In the genomic region with DNA sequence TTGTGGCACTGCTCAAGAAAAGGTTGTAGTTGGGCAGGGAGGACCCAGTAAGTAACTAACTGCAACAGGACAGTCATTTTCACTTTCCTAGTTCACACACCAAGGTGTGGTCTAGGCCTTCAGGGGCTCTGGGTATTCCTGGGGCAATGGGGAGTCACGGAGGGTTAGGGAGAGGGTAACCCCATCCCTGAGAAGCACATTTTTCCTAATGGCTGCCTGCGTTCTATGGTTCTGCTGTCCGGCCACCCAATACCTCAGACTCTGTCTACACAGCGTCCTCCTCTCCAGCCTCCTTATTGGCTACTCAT, we compare ENCODE assay signal across 8 cellular contexts. TPM values are rescaled to one million over a fixed set of nuclear protein-coding genes. Genes with fewer than 3 reads are reported as not detected.
A peak's percentile ranks its signal among the peaks of the same experiment; 100 is the strongest.
DNase-seq lines count a peak whose midpoint lies in the region; ATAC-seq and TF ChIP-seq lines count a peak whose summit lies in the region.

No MANE protein-coding gene starts in this region.

- H3K9me3 ChIP-seq in CD4-positive, alpha-beta T cell (ENCODE audit: control insufficient read depth, low read length): no peaks in the 10 kb centered on the region
- H3K9me3 ChIP-seq in OCI-LY7 (ENCODE audit: low read length): no peaks in the 10 kb centered on the region
- no peaks in the 10 kb centered on the region for H3K9me3 ChIP-seq in endodermal cell (ENCODE audit: control insufficient read depth, low read length)
- H3K9me3 ChIP-seq in neutrophil: no peaks in the 10 kb centered on the region

- no peaks in the 10 kb centered on the region for H3K9me3 Mint-ChIP-seq in CD4-positive, alpha-beta T cell
- H3K9me3 Mint-ChIP-seq in endodermal cell: peaks cover 72% of the 10 kb centered on the region

- no peak for TF ChIP-seq CTCF in CD4-positive, alpha-beta T cell (IDR thresholded peaks at IDR 0.05)
- no peak for TF ChIP-seq CTCF in OCI-LY7 (conservative IDR thresholded peaks at IDR 0.05; ENCODE audit: low read length)
- TF ChIP-seq CTCF in endodermal cell (conservative IDR thresholded peaks at IDR 0.05): no peak
- TF ChIP-seq CTCF in neutrophil (IDR thresholded peaks at IDR 0.05): no peak
- TF ChIP-seq CTCF in GM13976 (IDR thresholded peaks at IDR 0.05; ENCODE audit: borderline replicate concordance, control extremely low read depth, extremely low read depth, insufficient read depth, missing control alignments): no peak

- H3K9ac ChIP-seq in endodermal cell (ENCODE audit: extremely low read depth, low read length, poor library complexity, severe bottlenecking): peak overlapping the region; percentile 17

- H3K36me3 Mint-ChIP-seq in CD4-positive, alpha-beta T cell (ENCODE audit: low read depth): no peaks in the 10 kb centered on the region
- H3K36me3 Mint-ChIP-seq in endodermal cell (ENCODE audit: low read depth): peaks cover 7% of the 10 kb centered on the region

- H3K27me3 Mint-ChIP-seq in CD4-positive, alpha-beta T cell: no peaks in the 10 kb centered on the region
- no peaks in the 10 kb centered on the region for H3K27me3 Mint-ChIP-seq in endodermal cell (ENCODE audit: insufficient read depth)

- CTCF ChIA-PET in CD4-positive, alpha-beta T cell (lab: Charles Lee): interaction anchor here (1.0 kb wide), 2 partner anchors 76 to 113 kb away, joined by 3 to 5 read pairs; no protein-coding TSS in a partner anchor
- CTCF ChIA-PET in OCI-LY7 (lab: Charles Lee; ENCODE audit: unreplicated experiment): interaction anchor here (0.7 kb wide), 1 partner anchor 654 kb away, joined by 3 read pairs; a partner anchor contains a TSS

- H3K9me2 ChIP-seq in OCI-LY7 (ENCODE audit: insufficient read depth, low read length): no peaks in the 10 kb centered on the region

- H3K4me3 ChIP-seq in OCI-LY7 (ENCODE audit: low read depth, low read length, poor library complexity, severe bottlenecking) (peak overlapping the region; percentile 91), endodermal cell (ENCODE audit: low read length) (peak overlapping the region; percentile 85), neutrophil (ENCODE audit: low read depth in 1 of 2, low read length in 1 of 2) (peak overlapping the region; percentile 68 to 76)

- peak overlapping the region; percentile 77; the same call in 1 of the 2 replicates for H2AFZ ChIP-seq in OCI-LY7 (ENCODE audit: low read length)

- H3K36me3 ChIP-seq in OCI-LY7 (ENCODE audit: insufficient read depth, low read length) (peaks cover 7% of the 10 kb centered on the region; the same call in 1 of the 2 replicates), endodermal cell (ENCODE audit: control insufficient read depth, insufficient read depth, low read length) (no peaks in the 10 kb centered on the region), neutrophil (no peaks in the 10 kb centered on the region)

- in situ Hi-C loops in GM13976 (cut with MboI; ENCODE audit: low sequenced_read_pairs, unreplicated experiment): no loop called here

- DNase-seq in CD4-positive, alpha-beta T cell: no peak
- DNase-seq in OCI-LY7 (ENCODE audit: low spot score) (no peak), endodermal cell (no peak), NAMALWA (ENCODE audit: low spot score) (no peak), GM13976 (ENCODE audit: low spot score) (no peak), OCI-M1 (lab: John Stamatoyannopoulos, UW) (no peak)

- ATAC-seq in CD4-positive, alpha-beta T cell (ENCODE audit: poor library complexity): no peak
- no peak for ATAC-seq in HG03039 (IDR thresholded peaks at IDR 0.05; ENCODE audit: unreplicated experiment)

- peak overlapping the region; percentile 99 for H3K27ac Mint-ChIP-seq in CD4-positive, alpha-beta T cell
- H3K27ac Mint-ChIP-seq in endodermal cell: peak overlapping the region; percentile 92

- BruUV-seq in OCI-LY7 (replicated peaks; lab: Mats Ljungman, UMichigan): TSS peak; percentile 96

- 3% methylated on average over 3 of the region's 4 CpGs; no CpG with 5 or more reads in 1 of the 2 experiments for WGBS in endodermal cell (ENCODE audit: insufficient coverage in 1 of 2, insufficient read length in 1 of 2), 2 experiments

- no peaks in the 10 kb centered on the region for H4K20me1 ChIP-seq in OCI-LY7 (ENCODE audit: insufficient read depth, low read length)

- peak overlapping the region; percentile 91 for H3K4me3 Mint-ChIP-seq in CD4-positive, alpha-beta T cell
- peak overlapping the region; percentile 77 for H3K4me3 Mint-ChIP-seq in endodermal cell

- peaks cover 32% of the 10 kb centered on the region for H3K4me1 ChIP-seq in OCI-LY7 (ENCODE audit: insufficient read depth, low read length, poor library complexity, severe bottlenecking)
- peaks cover 2% of the 10 kb centered on the region for H3K4me1 ChIP-seq in endodermal cell (ENCODE audit: control insufficient read depth, insufficient read depth, low read length)
- peaks cover 18 to 36% of the 10 kb centered on the region in 2 experiments for H3K4me1 ChIP-seq in neutrophil (ENCODE audit: control insufficient read depth in 1 of 2, insufficient read depth in 1 of 2, low read depth in 1 of 2, low read length in 1 of 2)

- intact Hi-C loops in CD4-positive, alpha-beta T cell (cut with DNase I, micrococcal nuclease): loop anchor here (1.0 to 5.0 kb wide), 3 partner anchors 36 to 77 kb away; a partner anchor contains a TSS
- intact Hi-C loops in OCI-LY7 (cut with micrococcal nuclease; ENCODE audit: unreplicated experiment): loop anchor here (5.0 to 10.0 kb wide), 2 partner anchors 76 to 144 kb away; a partner anchor contains a TSS

- peaks cover 47% of the 10 kb centered on the region for H3K4me1 Mint-ChIP-seq in CD4-positive, alpha-beta T cell (ENCODE audit: low read depth)
- peaks cover 3% of the 10 kb centered on the region for H3K4me1 Mint-ChIP-seq in endodermal cell

- no peaks in the 10 kb centered on the region for H3K27me3 ChIP-seq in CD4-positive, alpha-beta T cell (ENCODE audit: control insufficient read depth, insufficient read depth, low read length)
- H3K27me3 ChIP-seq in endodermal cell (ENCODE audit: control insufficient read depth, insufficient read depth, low read length, poor library complexity, severe bottlenecking) (no peaks in the 10 kb centered on the region), neutrophil (no peaks in the 10 kb centered on the region)

- peak overlapping the region; percentile 73 for H3K4me2 ChIP-seq in OCI-LY7 (ENCODE audit: low read length)

- H3K27ac ChIP-seq in CD4-positive, alpha-beta T cell (ENCODE audit: low read depth, low read length): peak overlapping the region; percentile 96
- H3K27ac ChIP-seq in OCI-LY7 (ENCODE audit: low read depth, low read length, poor library complexity, severe bottlenecking) (peak overlapping the region; percentile 50), endodermal cell (ENCODE audit: low read depth, low read length) (peak overlapping the region; percentile 15), neutrophil (peak overlapping the region; percentile 96)

- peaks cover 27% of the 10 kb centered on the region for H3K79me2 ChIP-seq in OCI-LY7 (ENCODE audit: insufficient read depth, low read depth, low read length)

- POLR2A ChIA-PET in CD4-positive, alpha-beta T cell (lab: Charles Lee): interaction anchor here (0.6 to 3.2 kb wide), 15 partner anchors 11 to 729 kb away, joined by 3 to 37 read pairs (median 6); a partner anchor contains a TSS
- POLR2A ChIA-PET in OCI-LY7 (lab: Charles Lee): interaction anchor here (0.5 to 1.4 kb wide), 10 partner anchors 12 to 727 kb away, joined by 3 to 11 read pairs (median 4); a partner anchor contains a TSS

RNA-seq across cellular contexts. Expression of a gene that starts 0.9 kb away (rescaled TPM):
- total RNA-seq in CD4-positive, alpha-beta T cell: 1 to 10 TPM; 8.5 to 9.1 TPM
- total RNA-seq in OCI-LY7 (2014; rRNA removed; shearing (Covaris generic)): 5.1 and 11.8 TPM in 2 replicates
- total RNA-seq in OCI-LY7 (2022) (5.3 and 5.5 TPM in 2 replicates), endodermal cell (10 to 100 TPM in 1 of 2 donors, 1 to 10 TPM in 1; 6.9 to 16.6 TPM)
- polyA plus RNA-seq in endodermal cell (2013, experiment 1 of 2): 8.7 TPM
- 12.0 TPM for polyA plus RNA-seq in endodermal cell (2013, experiment 2 of 2)

RNA-seq across cellular contexts. Expression of a gene that starts 4.1 kb away (rescaled TPM):
- total RNA-seq in CD4-positive, alpha-beta T cell: 1 to 10 TPM; 3.7 TPM
- total RNA-seq in OCI-LY7 (2014; rRNA removed; shearing (Covaris generic)): 0.06 TPM in 1 of 2 replicates, not detected in the other
- total RNA-seq in OCI-LY7 (2022) (0.57 and 0.59 TPM in 2 replicates), endodermal cell (under 1 TPM; 0.53 to 0.77 TPM)
- polyA plus RNA-seq in endodermal cell (2013, experiment 1 of 2): 0.25 TPM
- 0.21 TPM for polyA plus RNA-seq in endodermal cell (2013, experiment 2 of 2)

RNA-seq across cellular contexts. Expression of a gene that starts 33.4 kb away (rescaled TPM):
- 10 to 100 TPM; 12.7 to 15.8 TPM for total RNA-seq in CD4-positive, alpha-beta T cell
- total RNA-seq in OCI-LY7 (2014; rRNA removed; shearing (Covaris generic)): not detected in 2 replicates
- total RNA-seq in OCI-LY7 (2022) (10.8 and 13.7 TPM in 2 replicates), endodermal cell (10 to 100 TPM; 14.0 to 15.5 TPM)
- polyA plus RNA-seq in endodermal cell (2013, experiment 1 of 2): 16.2 TPM
- 15.3 TPM for polyA plus RNA-seq in endodermal cell (2013, experiment 2 of 2)

RNA-seq across cellular contexts. Expression of a gene that starts 34.8 kb away (rescaled TPM):
- not detected for total RNA-seq in CD4-positive, alpha-beta T cell
- total RNA-seq in OCI-LY7 (2014; rRNA removed; shearing (Covaris generic)): not detected in 2 replicates
- total RNA-seq in OCI-LY7 (2022) (not detected in 2 replicates), endodermal cell (not detected)
- not detected for polyA plus RNA-seq in endodermal cell (2013, experiment 1 of 2)
- not detected for polyA plus RNA-seq in endodermal cell (2013, experiment 2 of 2)

RNA-seq across cellular contexts. Expression of a gene that starts 35.5 kb away (rescaled TPM):
- total RNA-seq in CD4-positive, alpha-beta T cell: 1 to 10 TPM; 1.1 to 1.2 TPM
- not detected in 2 replicates for total RNA-seq in OCI-LY7 (2014; rRNA removed; shearing (Covaris generic))
- total RNA-seq in OCI-LY7 (2022): not detected in 2 replicates
- under 1 TPM; 0.42 to 0.70 TPM for total RNA-seq in endodermal cell
- 0.43 TPM for polyA plus RNA-seq in endodermal cell (2013, experiment 1 of 2)
- 0.46 TPM for polyA plus RNA-seq in endodermal cell (2013, experiment 2 of 2)

Comparison
In these comparisons a context has a peak if more than half of its experiments do, and no peak if none do; other contexts are left out.
1. H3K27ac ChIP-seq: peak in every context shown above with its lines; median percentile 96 in CD4-positive, alpha-beta T cell; 96 in neutrophil; 50 in OCI-LY7; 15 in endodermal cell.